ENCODE assay signal across 1 cellular context in genomic region chr7:29291723-29292591, GRCh38.
TF ChIP-seq lines count a peak whose summit lies in the region.

No MANE protein-coding gene starts in this region.

TF ChIP-seq in HepG2, 621 proteins besides CTCF, POLR2A, EP300 and RAD21 (continued from another document and continues in another):
- TF ChIP-seq ZNF503 (CRISPR knock-in tag; IDR thresholded peaks at IDR 0.05): peak; percentile 56; the same call in 1 of the 2 replicates
- TF ChIP-seq NBN (conservative IDR thresholded peaks at IDR 0.05): no peak
- no peak for TF ChIP-seq ZNF276 (CRISPR knock-in tag; IDR thresholded peaks at IDR 0.05; ENCODE audit: low read depth)
- TF ChIP-seq FOXO1 (CRISPR knock-in tag; IDR thresholded peaks at IDR 0.05): no peak; the same call in 1 of the 2 replicates
- no peak for TF ChIP-seq ZNF446 (CRISPR knock-in tag; IDR thresholded peaks at IDR 0.05)
- TF ChIP-seq BCL6 (CRISPR knock-in tag; IDR thresholded peaks at IDR 0.05): peak; percentile 81
- TF ChIP-seq MXD4 (CRISPR knock-in tag; IDR thresholded peaks at IDR 0.05): no peak
- TF ChIP-seq SOX6 (IDR thresholded peaks at IDR 0.05): no peak
- peak; percentile 61 for TF ChIP-seq SOX6 (CRISPR knock-in tag; IDR thresholded peaks at IDR 0.05)
- peak; percentile 18; the same call in 1 of the 2 replicates for TF ChIP-seq SOX13 (IDR thresholded peaks at IDR 0.05)
- TF ChIP-seq SOX13 (CRISPR knock-in tag; conservative IDR thresholded peaks at IDR 0.05 in 1 of 2, IDR thresholded peaks at IDR 0.05 in 1 of 2): peak in 1 of 2 experiments; percentile 67; a peak in 2 of 4 replicates
- TF ChIP-seq NFKBIZ (CRISPR knock-in tag; IDR thresholded peaks at IDR 0.05): no peak
- TF ChIP-seq NR2F1 (CRISPR knock-in tag; IDR thresholded peaks at IDR 0.05): 0 out of 4 replicates have a peak, but pooled peaks of 1 of the 2 experiments have one; percentile 12
- no peak for TF ChIP-seq ZNF879 (CRISPR knock-in tag; IDR thresholded peaks at IDR 0.05)
- no peak for TF ChIP-seq ZBTB40 (IDR thresholded peaks at IDR 0.05)
- no peak for TF ChIP-seq ZBTB40 (CRISPR knock-in tag; IDR thresholded peaks at IDR 0.05)
- no peak for TF ChIP-seq NFKB2 (CRISPR knock-in tag; IDR thresholded peaks at IDR 0.05; ENCODE audit: borderline replicate concordance)
- no peak for TF ChIP-seq ZNF567 (CRISPR knock-in tag; IDR thresholded peaks at IDR 0.05; ENCODE audit: borderline replicate concordance)
- TF ChIP-seq REST (IDR thresholded peaks at IDR 0.05; ENCODE audit: borderline replicate concordance in 1 of 2, low read depth in 1 of 2, low read length in 2 of 2): no peak
- no peak for TF ChIP-seq RERE (CRISPR knock-in tag; IDR thresholded peaks at IDR 0.05; ENCODE audit: low read depth)
- TF ChIP-seq ZNF687 (CRISPR knock-in tag; IDR thresholded peaks at IDR 0.05): no peak
- TF ChIP-seq SCMH1 (CRISPR knock-in tag; IDR thresholded peaks at IDR 0.05; ENCODE audit: borderline replicate concordance): no peak
- TF ChIP-seq GPBP1L1 (CRISPR knock-in tag; IDR thresholded peaks at IDR 0.05): no peak
- no peak for TF ChIP-seq ZNF75D (CRISPR knock-in tag; IDR thresholded peaks at IDR 0.05; ENCODE audit: borderline replicate concordance)
